ENCODE assay signal across 13 cellular contexts in the genomic region with DNA sequence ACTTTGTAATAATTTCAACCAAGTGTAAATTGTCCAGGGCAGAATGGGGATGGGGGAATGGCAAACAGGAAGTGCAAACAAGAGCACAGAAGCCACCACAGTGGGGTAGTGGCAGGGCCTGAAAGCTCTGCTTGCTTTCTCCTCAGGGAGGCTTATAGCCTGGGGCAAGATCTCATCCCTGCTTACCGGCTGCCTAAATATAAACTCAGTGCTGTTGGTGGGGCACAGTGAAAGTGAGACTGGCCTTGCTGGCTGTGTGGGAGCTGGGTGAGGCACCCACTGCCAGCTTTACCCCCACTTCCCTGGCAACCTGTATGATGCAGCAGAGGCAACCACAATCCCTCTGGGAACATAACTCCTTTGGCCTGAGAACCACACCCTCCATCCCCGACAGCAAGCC. TPM values are rescaled to one million over a fixed set of nuclear protein-coding genes. Genes with fewer than 3 reads are reported as not detected.
DNase-seq lines count a peak whose midpoint lies in the region; ATAC-seq and TF ChIP-seq lines count a peak whose summit lies in the region.
"Had no signal": no experiment of that assay in that cellular context is flagged by ENCODE, and none has a peak within 500 bp of the region (broad histone marks: within the 10 kb centered on the region; RNA-seq: fewer than 3 reads in every experiment).

No MANE protein-coding gene starts in this region.

- ATAC-seq in activated B cell treated with CpG ODN at 0.5 μM for 24 hours (ENCODE audit: low read depth) (peak; percentile 21), HG02642 (IDR thresholded peaks at IDR 0.05; ENCODE audit: poor library complexity, unreplicated experiment) (no peak), HG03280 (IDR thresholded peaks at IDR 0.05; ENCODE audit: unreplicated experiment) (no peak)

- H3K36me3 Mint-ChIP-seq in activated CD4-positive, alpha-beta T cell treated with anti-CD3 and anti-CD28 coated beads, Interleukin-2, amount 10 ng/mL, durations not matched to agents 7 days and 5 days (ENCODE audit: low read depth): peaks cover 5% of the 10 kb centered on the region
- no peaks in the 10 kb centered on the region for H3K36me3 Mint-ChIP-seq in activated B cell treated with CpG ODN at 0.5 μM for 24 hours (ENCODE audit: low read depth)
- H3K36me3 Mint-ChIP-seq in osteocyte (ENCODE audit: unreplicated experiment): peaks cover 5% of the 10 kb centered on the region

- H3K4me1 Mint-ChIP-seq in activated CD4-positive, alpha-beta T cell treated with anti-CD3 and anti-CD28 coated beads, Interleukin-2, amount 10 ng/mL, durations not matched to agents 7 days and 5 days: peaks cover 48% of the 10 kb centered on the region
- H3K4me1 Mint-ChIP-seq in activated B cell treated with CpG ODN at 0.5 μM for 24 hours (peaks cover 32% of the 10 kb centered on the region), osteocyte (ENCODE audit: unreplicated experiment) (peaks cover 27% of the 10 kb centered on the region)

- TF ChIP-seq CTCF in activated B cell treated with CpG ODN at 0.5 μM for 24 hours (IDR thresholded peaks at IDR 0.05) (no peak), osteocyte (IDR thresholded peaks at IDR 0.05) (no peak)

- H3K27ac ChIP-seq in substantia nigra (ENCODE audit: low read depth, low read length, poor library complexity, severe bottlenecking): no peak overlapping the region
- H3K27ac ChIP-seq: tibial artery had no signal

- H3K9me3 Mint-ChIP-seq in activated CD4-positive, alpha-beta T cell treated with anti-CD3 and anti-CD28 coated beads, Interleukin-2, amount 10 ng/mL, durations not matched to agents 7 days and 5 days: peaks cover 11% of the 10 kb centered on the region
- H3K9me3 Mint-ChIP-seq in activated B cell treated with CpG ODN at 0.5 μM for 24 hours (peaks cover 13% of the 10 kb centered on the region), osteocyte (ENCODE audit: unreplicated experiment) (peaks cover 15% of the 10 kb centered on the region)

- CTCF ChIA-PET in activated CD4-positive, alpha-beta T cell treated with anti-CD3 and anti-CD28 coated beads, Interleukin-2, amount 10 ng/mL, durations not matched to agents 7 days and 5 days (lab: Charles Lee): interaction anchor here (0.7 to 0.9 kb wide), 3 partner anchors 9 to 48 kb away, joined by 3 to 4 read pairs (median 3); no protein-coding TSS in a partner anchor
- CTCF ChIA-PET in activated B cell treated with CpG ODN at 0.5 μM for 24 hours (lab: Charles Lee): no interaction called here

- peak; percentile 13 for DNase-seq in activated CD4-positive, alpha-beta T cell treated with anti-CD3 and anti-CD28 coated beads, Interleukin-2, amount 10 ng/mL, durations not matched to agents 7 days and 5 days
- no peak for DNase-seq in activated CD4-positive, alpha-beta T cell treated with anti-CD3 and anti-CD28 coated beads for 1 hour
- DNase-seq in Jurkat, Clone E6-1 (ENCODE audit: low read depth, low spot score): peak; percentile 75
- DNase-seq in activated B cell treated with CpG ODN at 0.5 μM for 24 hours (no peak), osteocyte (ENCODE audit: extremely low spot score, unreplicated experiment) (no peak), substantia nigra (lab: John Stamatoyannopoulos, UW) (no peak)
- DNase-seq: cerebellar nuclear complex, kidney, NCI-H2171 treated with DMSO at 0.1 percent for 48 hours, nucleus accumbens, tibial artery had no signal

- H3K27ac Mint-ChIP-seq in activated CD4-positive, alpha-beta T cell treated with anti-CD3 and anti-CD28 coated beads, Interleukin-2, amount 10 ng/mL, durations not matched to agents 7 days and 5 days: peak overlapping the region; percentile 63
- H3K27ac Mint-ChIP-seq in activated B cell treated with CpG ODN at 0.5 μM for 24 hours (no peak overlapping the region), osteocyte (ENCODE audit: unreplicated experiment) (peak overlapping the region; percentile 51)

- intact Hi-C loops in activated B cell treated with CpG ODN at 0.5 μM for 24 hours (cut with micrococcal nuclease): no loop called here

- POLR2A ChIA-PET in activated CD4-positive, alpha-beta T cell treated with anti-CD3 and anti-CD28 coated beads, Interleukin-2, amount 10 ng/mL, durations not matched to agents 7 days and 5 days (lab: Charles Lee): no interaction called here
- POLR2A ChIA-PET in activated B cell treated with CpG ODN at 0.5 μM for 24 hours (lab: Charles Lee): no interaction called here

- H3K27me3 Mint-ChIP-seq in activated CD4-positive, alpha-beta T cell treated with anti-CD3 and anti-CD28 coated beads, Interleukin-2, amount 10 ng/mL, durations not matched to agents 7 days and 5 days: no peaks in the 10 kb centered on the region
- H3K27me3 Mint-ChIP-seq in activated B cell treated with CpG ODN at 0.5 μM for 24 hours: peaks cover 5% of the 10 kb centered on the region
- H3K27me3 Mint-ChIP-seq in osteocyte (ENCODE audit: unreplicated experiment): peaks cover 25% of the 10 kb centered on the region

- peak overlapping the region; percentile 26 for H3K4me3 ChIP-seq in Jurkat, Clone E6-1 (ENCODE audit: low read length)
- H3K4me3 ChIP-seq: tibial artery had no signal

- H3K4me3 Mint-ChIP-seq in activated CD4-positive, alpha-beta T cell treated with anti-CD3 and anti-CD28 coated beads, Interleukin-2, amount 10 ng/mL, durations not matched to agents 7 days and 5 days: no peak overlapping the region
- H3K4me3 Mint-ChIP-seq in activated B cell treated with CpG ODN at 0.5 μM for 24 hours (no peak overlapping the region), osteocyte (ENCODE audit: unreplicated experiment) (peak overlapping the region; percentile 20)

RNA-seq across cellular contexts. Expression of a gene that starts 15.2 kb away (rescaled TPM):
- not detected for total RNA-seq in activated CD4-positive, alpha-beta T cell treated with anti-CD3 and anti-CD28 coated beads, Interleukin-2, amount 10 ng/mL, durations not matched to agents 7 days and 5 days
- polyA plus RNA-seq in Jurkat, Clone E6-1 (2012; ENCODE audit: insufficient read depth, insufficient read length): 0.21 TPM
- total RNA-seq in activated B cell treated with CpG ODN at 0.5 μM for 24 hours: not detected in 2 replicates
- total RNA-seq in osteocyte: 0.70 and 0.86 TPM in 2 replicates

RNA-seq across cellular contexts. Expression of a gene that starts 18.9 kb away (rescaled TPM):
- total RNA-seq in activated CD4-positive, alpha-beta T cell treated with anti-CD3 and anti-CD28 coated beads, Interleukin-2, amount 10 ng/mL, durations not matched to agents 7 days and 5 days: 1 to 10 TPM; 2.2 to 2.3 TPM
- 4.4 TPM for polyA plus RNA-seq in Jurkat, Clone E6-1 (2012; ENCODE audit: insufficient read depth, insufficient read length)
- total RNA-seq in activated B cell treated with CpG ODN at 0.5 μM for 24 hours (not detected in 2 replicates), osteocyte (not detected in 2 replicates)

Comparison
In these comparisons a context has a peak if more than half of its experiments do, and no peak if none do; other contexts are left out.
1. DNase-seq: peak in activated CD4-positive, alpha-beta T cell treated with anti-CD3 and anti-CD28 coated beads, Interleukin-2, amount 10 ng/mL, durations not matched to agents 7 days and 5 days (single experiment) and Jurkat, Clone E6-1 (single experiment); none in activated CD4-positive, alpha-beta T cell treated with anti-CD3 and anti-CD28 coated beads for 1 hour (single experiment), activated B cell treated with CpG ODN at 0.5 μM for 24 hours (single experiment), osteocyte (single experiment) and substantia nigra (0 of 49).